In genomic region chr16:49201118-49201517, GRCh38 we compare ENCODE assay signal across 28 cellular contexts.
"Had no signal": no experiment of that assay in that cellular context is flagged by ENCODE, and none has a peak within 500 bp of the region (broad histone marks: within the 10 kb centered on the region; RNA-seq: fewer than 3 reads in every experiment).

No MANE protein-coding gene starts in this region.

- H3K36me3 Mint-ChIP-seq: stimulated activated effector memory CD8-positive, alpha-beta T cell treated with anti-CD3 and anti-CD28 coated beads, Interleukin-12 subunit alpha, Interleukin-12 subunit beta, amount 100 ng/mL, for 72 hours; stimulated activated memory B cell treated with anti-CD40 and anti-IgM and Interleukin-4, amounts not matched to agents 10 μg/mL and 1 μg/mL and 100 μg/mL, for 72 hours; stimulated activated naive B cell treated with anti-CD40 and anti-IgM and Interleukin-4, amounts not matched to agents 10 μg/mL and 1 μg/mL and 100 μg/mL, for 72 hours; type B pancreatic cell had no signal

- ATAC-seq: stimulated activated effector memory CD8-positive, alpha-beta T cell treated with anti-CD3 and anti-CD28 coated beads, Interleukin-12 subunit alpha, Interleukin-12 subunit beta, amount 100 ng/mL, for 72 hours; stimulated activated memory B cell treated with anti-CD40 and anti-IgM and Interleukin-4, amounts not matched to agents 10 μg/mL and 1 μg/mL and 100 μg/mL, for 72 hours; stimulated activated naive B cell treated with anti-CD40 and anti-IgM and Interleukin-4, amounts not matched to agents 10 μg/mL and 1 μg/mL and 100 μg/mL, for 72 hours; stimulated activated naive CD8-positive, alpha-beta T cell treated with anti-CD3 and anti-CD28 coated beads, Interleukin-15, amount 100 ng/mL, for 72 hours; stimulated activated naive CD8-positive, alpha-beta T cell treated with anti-CD3 and anti-CD28 coated beads, Interleukin-15, Interleukin-2, amounts not matched to agents 100 U/mL and 50 U/mL, for 24 hours; upper lobe of right lung had no signal

- H3K9me3 Mint-ChIP-seq: stimulated activated naive CD8-positive, alpha-beta T cell treated with anti-CD3 and anti-CD28 coated beads, Interleukin-15, Interleukin-2, amounts not matched to agents 100 ng/mL and 50 ng/mL, for 24 hours; type B pancreatic cell had no signal

- H3K4me3 ChIP-seq: stomach, suprapubic skin, testis, thoracic aorta, thyroid gland, tibial artery, tibial nerve, transverse colon, upper lobe of left lung, upper lobe of right lung, uterus, vagina had no signal

- H3K27ac Mint-ChIP-seq: stimulated activated effector memory CD8-positive, alpha-beta T cell treated with anti-CD3 and anti-CD28 coated beads, Interleukin-12 subunit alpha, Interleukin-12 subunit beta, amount 100 ng/mL, for 72 hours; stimulated activated memory B cell treated with anti-CD40 and anti-IgM and Interleukin-4, amounts not matched to agents 10 μg/mL and 1 μg/mL and 100 μg/mL, for 72 hours; stimulated activated naive B cell treated with anti-CD40 and anti-IgM and Interleukin-4, amounts not matched to agents 10 μg/mL and 1 μg/mL and 100 μg/mL, for 72 hours; stimulated activated naive CD8-positive, alpha-beta T cell treated with anti-CD3 and anti-CD28 coated beads, Interleukin-15, Interleukin-2, amounts not matched to agents 100 ng/mL and 50 ng/mL, for 24 hours; type B pancreatic cell had no signal

- H3K4me1 Mint-ChIP-seq: stimulated activated effector memory CD8-positive, alpha-beta T cell treated with anti-CD3 and anti-CD28 coated beads, Interleukin-12 subunit alpha, Interleukin-12 subunit beta, amount 100 ng/mL, for 72 hours; stimulated activated memory B cell treated with anti-CD40 and anti-IgM and Interleukin-4, amounts not matched to agents 10 μg/mL and 1 μg/mL and 100 μg/mL, for 72 hours; stimulated activated naive B cell treated with anti-CD40 and anti-IgM and Interleukin-4, amounts not matched to agents 10 μg/mL and 1 μg/mL and 100 μg/mL, for 72 hours; stimulated activated naive CD8-positive, alpha-beta T cell treated with anti-CD3 and anti-CD28 coated beads, Interleukin-15, amount 100 ng/mL, for 72 hours had no signal

- H3K27me3 Mint-ChIP-seq: stimulated activated memory B cell treated with anti-CD40 and anti-IgM and Interleukin-4, amounts not matched to agents 10 μg/mL and 1 μg/mL and 100 μg/mL, for 72 hours had no signal

- H3K4me1 ChIP-seq: stomach, suprapubic skin, testis, thyroid gland, tibial artery, tibial nerve, transverse colon, upper lobe of left lung, upper lobe of right lung, uterus, vagina had no signal

- H3K4me3 Mint-ChIP-seq: stimulated activated effector memory CD8-positive, alpha-beta T cell treated with anti-CD3 and anti-CD28 coated beads, Interleukin-12 subunit alpha, Interleukin-12 subunit beta, amount 100 ng/mL, for 72 hours; stimulated activated memory B cell treated with anti-CD40 and anti-IgM and Interleukin-4, amounts not matched to agents 10 μg/mL and 1 μg/mL and 100 μg/mL, for 72 hours; stimulated activated naive B cell treated with anti-CD40 and anti-IgM and Interleukin-4, amounts not matched to agents 10 μg/mL and 1 μg/mL and 100 μg/mL, for 72 hours; stimulated activated naive CD8-positive, alpha-beta T cell treated with anti-CD3 and anti-CD28 coated beads, Interleukin-15, amount 100 ng/mL, for 72 hours; stimulated activated naive CD8-positive, alpha-beta T cell treated with anti-CD3 and anti-CD28 coated beads, Interleukin-15, Interleukin-2, amounts not matched to agents 100 ng/mL and 50 ng/mL, for 24 hours; type B pancreatic cell had no signal

- H3K36me3 ChIP-seq: stomach, suprapubic skin, thoracic aorta, thyroid gland, tibial artery, tibial nerve, transverse colon, upper lobe of left lung, upper lobe of right lung, uterus, vagina had no signal

- H3K27ac ChIP-seq: stomach, suprapubic skin, testis, thoracic aorta, thyroid gland, tibial artery, tibial nerve, transverse colon, upper lobe of left lung, upper lobe of right lung, uterus, vagina had no signal

- H3K27me3 ChIP-seq: testis, thyroid gland, tibial artery, tibial nerve, transverse colon, upper lobe of left lung, upper lobe of right lung, uterus, vagina had no signal

- H3K9me3 ChIP-seq: stomach, suprapubic skin, testis, thoracic aorta, thyroid gland, tibial nerve, transverse colon, upper lobe of left lung, upper lobe of right lung, uterus, vagina had no signal

- DNase-seq: stimulated activated CD4-positive, alpha-beta T cell treated with anti-CD3 and anti-CD28 coated beads, Interleukin-2, amount 100 ng/mL, for 48 hours; stimulated activated CD4-positive, alpha-beta T cell treated with anti-CD3 and anti-CD28 coated beads, Interleukin-4, amount 100 ng/mL, for 1 hour; stimulated activated CD4-positive, alpha-beta T cell treated with anti-CD3 and anti-CD28 coated beads, Interleukin-4, amount 100 ng/mL, for 24 hours; stimulated activated CD4-positive, alpha-beta T cell treated with anti-CD3 and anti-CD28 coated beads, Interleukin-4, amount 100 ng/mL, for 4 hours; stimulated activated CD8-positive, alpha-beta memory T cell treated with anti-CD3 and anti-CD28 coated beads, Interleukin-4, amount 100 ng/mL, for 48 hours; stimulated activated naive B cell treated with anti-CD40 and anti-IgM and Interleukin-4, amounts not matched to agents 10 μg/mL and 1 μg/mL and 100 μg/mL, for 72 hours; stimulated activated naive CD4-positive, alpha-beta T cell; stimulated activated naive CD4-positive, alpha-beta T cell treated with Interleukin-2 at 50 U/mL for 16 hours; stimulated activated naive CD8-positive, alpha-beta T cell treated with anti-CD3 and anti-CD28 coated beads, Interleukin-15, amount 100 ng/mL, for 72 hours; stimulated activated naive CD8-positive, alpha-beta T cell treated with anti-CD3 and anti-CD28 coated beads, Interleukin-15, Interleukin-2, amounts not matched to agents 100 U/mL and 50 U/mL, for 24 hours; stomach; substantia nigra; testis; thyroid gland; tibial artery; transverse colon; trophoblast cell; upper lobe of left lung; upper lobe of right lung; uterus had no signal
